In the genomic region with DNA sequence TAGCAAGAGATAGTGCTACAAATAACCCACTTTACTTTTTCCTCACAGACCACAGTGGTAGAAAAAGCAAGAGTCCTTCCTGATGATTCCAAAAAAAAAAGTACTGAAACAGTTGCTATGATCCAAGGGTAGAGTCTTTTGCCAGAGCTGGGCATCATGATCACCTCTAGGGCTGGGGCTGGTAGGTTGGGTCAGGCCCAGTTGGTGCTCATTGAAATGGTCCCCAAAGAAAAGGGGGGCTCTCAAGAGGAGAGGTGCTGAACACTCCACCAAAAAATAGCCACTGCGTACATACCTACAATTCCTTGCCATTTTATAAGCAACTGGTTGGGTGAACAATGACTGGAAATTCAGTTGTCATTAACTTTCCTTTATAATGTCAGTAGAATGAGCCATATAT, we compare ENCODE assay signal across 4 cellular contexts. TPM values are rescaled to one million over a fixed set of nuclear protein-coding genes. Genes with fewer than 3 reads are reported as not detected.
"Had no signal": no experiment of that assay in that cellular context is flagged by ENCODE, and none has a peak within 500 bp of the region (broad histone marks: within the 10 kb centered on the region; RNA-seq: fewer than 3 reads in every experiment).

No MANE protein-coding gene starts in this region.

RNA-seq across cellular contexts. Expression of a gene that starts 30.9 kb away (rescaled TPM):
- total RNA-seq: LHCN-M2, M059J, MCF 10A, NCI-H460 had no signal
